ENCODE assay signal across 1 cellular context in genomic region chr10:131892817-131893675, GRCh38.
TF ChIP-seq lines count a peak whose summit lies in the region.

No MANE protein-coding gene starts in this region.

TF ChIP-seq in HepG2, 621 proteins besides CTCF, POLR2A, EP300 and RAD21 (continued from another document):
- TF ChIP-seq ZNF629 (CRISPR knock-in tag; conservative IDR thresholded peaks at IDR 0.05) (no peak), RFXANK (CRISPR knock-in tag; IDR thresholded peaks at IDR 0.05) (no peak)
